ENCODE assay signal across 1 cellular context in the genomic region with DNA sequence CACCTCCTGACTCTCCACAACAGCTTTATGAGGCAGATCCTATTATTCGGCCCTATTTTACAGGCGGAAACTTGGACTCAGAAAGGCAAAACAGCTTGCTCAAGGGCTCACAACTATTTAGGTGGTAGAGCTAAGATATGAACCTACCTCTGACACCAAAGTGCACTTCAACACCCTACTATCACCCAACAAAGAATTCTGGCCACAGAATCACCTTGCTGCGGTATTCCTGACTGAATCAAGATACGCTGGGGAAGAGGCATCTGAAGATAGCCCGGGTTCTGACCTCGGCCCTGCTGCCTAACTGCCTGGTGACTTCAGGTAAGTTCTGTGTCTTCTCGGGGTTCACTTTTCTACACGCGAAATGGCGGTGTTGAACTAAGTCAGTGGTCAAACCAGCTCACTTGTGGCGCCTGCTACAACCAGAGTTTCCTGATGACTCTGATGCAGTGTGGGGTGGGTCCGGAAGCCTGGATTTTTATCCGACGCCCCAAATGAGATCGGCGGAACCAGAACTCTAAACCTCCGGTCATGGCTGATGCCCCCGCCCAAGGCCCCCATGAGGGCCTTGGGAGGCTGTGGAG.
TF ChIP-seq lines count a peak whose summit lies in the region.

No MANE protein-coding gene starts in this region.

TF ChIP-seq in IMR-90, 13 proteins besides CTCF, POLR2A, EP300 and RAD21:
- TF ChIP-seq CEBPB (IDR thresholded peaks at IDR 0.05; ENCODE audit: low read depth, low read length): no peak
- no peak for TF ChIP-seq RCOR1 (IDR thresholded peaks at IDR 0.05; ENCODE audit: insufficient replicate concordance, low read length)
- TF ChIP-seq, protein P1, sequence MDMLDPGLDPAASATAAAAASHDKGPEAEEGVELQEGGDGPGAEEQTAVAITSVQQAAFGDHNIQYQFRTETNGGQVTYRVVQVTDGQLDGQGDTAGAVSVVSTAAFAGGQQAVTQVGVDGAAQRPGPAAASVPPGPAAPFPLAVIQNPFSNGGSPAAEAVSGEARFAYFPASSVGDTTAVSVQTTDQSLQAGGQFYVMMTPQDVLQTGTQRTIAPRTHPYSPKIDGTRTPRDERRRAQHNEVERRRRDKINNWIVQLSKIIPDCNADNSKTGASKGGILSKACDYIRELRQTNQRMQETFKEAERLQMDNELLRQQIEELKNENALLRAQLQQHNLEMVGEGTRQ (IDR thresholded peaks at IDR 0.05; ENCODE audit: low read depth, low read length): no peak
- TF ChIP-seq FOS (IDR thresholded peaks at IDR 0.05; ENCODE audit: low read depth, low read length): no peak
- no peak for TF ChIP-seq SMC3 (IDR thresholded peaks at IDR 0.05; ENCODE audit: low read depth, low read length)
- TF ChIP-seq MAZ (IDR thresholded peaks at IDR 0.05; ENCODE audit: borderline replicate concordance, low read depth, low read length): no peak
- no peak for TF ChIP-seq CHD1 (IDR thresholded peaks at IDR 0.05; ENCODE audit: low read depth, low read length)
- TF ChIP-seq MAFK (IDR thresholded peaks at IDR 0.05; ENCODE audit: low read depth, low read length): no peak
- TF ChIP-seq MXI1 (IDR thresholded peaks at IDR 0.05; ENCODE audit: borderline replicate concordance, low read depth, low read length): no peak
- TF ChIP-seq NFE2L2 (IDR thresholded peaks at IDR 0.05; ENCODE audit: low read depth, low read length): no peak
- no peak for TF ChIP-seq BHLHE40 (IDR thresholded peaks at IDR 0.05; ENCODE audit: low read depth, low read length)
- no peak for TF ChIP-seq RFX5 (IDR thresholded peaks at IDR 0.05; ENCODE audit: low read depth, low read length)
- TF ChIP-seq, protein P2, sequence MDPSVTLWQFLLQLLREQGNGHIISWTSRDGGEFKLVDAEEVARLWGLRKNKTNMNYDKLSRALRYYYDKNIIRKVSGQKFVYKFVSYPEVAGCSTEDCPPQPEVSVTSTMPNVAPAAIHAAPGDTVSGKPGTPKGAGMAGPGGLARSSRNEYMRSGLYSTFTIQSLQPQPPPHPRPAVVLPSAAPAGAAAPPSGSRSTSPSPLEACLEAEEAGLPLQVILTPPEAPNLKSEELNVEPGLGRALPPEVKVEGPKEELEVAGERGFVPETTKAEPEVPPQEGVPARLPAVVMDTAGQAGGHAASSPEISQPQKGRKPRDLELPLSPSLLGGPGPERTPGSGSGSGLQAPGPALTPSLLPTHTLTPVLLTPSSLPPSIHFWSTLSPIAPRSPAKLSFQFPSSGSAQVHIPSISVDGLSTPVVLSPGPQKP (IDR thresholded peaks at IDR 0.05; ENCODE audit: borderline replicate concordance, low read depth, low read length): no peak
